ENCODE assay signal across 10 cellular contexts in the genomic region with DNA sequence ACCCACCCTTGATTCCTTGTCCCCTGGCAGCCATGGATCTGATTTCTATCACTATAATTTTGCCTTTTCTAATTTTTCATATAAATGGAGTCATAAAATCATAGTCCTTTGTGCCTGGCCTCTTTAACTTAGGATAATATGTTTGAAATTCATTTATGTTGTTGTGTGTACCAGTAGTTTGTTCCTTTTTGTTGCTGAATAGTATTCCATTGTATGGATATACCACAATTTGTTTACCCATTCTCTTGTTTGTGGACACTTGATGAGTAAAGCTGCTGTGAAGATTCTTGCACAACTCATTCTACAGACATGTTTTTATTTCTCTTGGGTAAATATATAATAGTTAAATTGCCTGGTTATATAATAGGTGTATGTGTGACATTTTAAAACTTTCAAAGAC. TPM values are rescaled to one million over a fixed set of nuclear protein-coding genes. Genes with fewer than 3 reads are reported as not detected.
"Had no signal": no experiment of that assay in that cellular context is flagged by ENCODE, and none has a peak within 500 bp of the region (broad histone marks: within the 10 kb centered on the region; RNA-seq: fewer than 3 reads in every experiment).

No MANE protein-coding gene starts in this region.

- H3K4me2 ChIP-seq: KMS-11 had no signal

- ATAC-seq: HepG2 had no signal

- FAIRE-seq: HepG2, HTR-8/SVneo had no signal

- DNase-seq: IMR-90, KBM-7, KG1 had no signal

- H3K9ac ChIP-seq: KMS-11 had no signal

- H3K27ac ChIP-seq: HL-60, KMS-11 had no signal

RNA-seq across cellular contexts. Expression of gene GJA8, which starts 22.7 kb away (rescaled TPM):
- total RNA-seq: HepG2, HT-29, HT1080, IMR-90 had no signal
- polyA plus RNA-seq: HepG2, IgD-negative memory B cell, IMR-90 had no signal
